Comparison of ENCODE assay signal across 17 cellular contexts in the genomic region with DNA sequence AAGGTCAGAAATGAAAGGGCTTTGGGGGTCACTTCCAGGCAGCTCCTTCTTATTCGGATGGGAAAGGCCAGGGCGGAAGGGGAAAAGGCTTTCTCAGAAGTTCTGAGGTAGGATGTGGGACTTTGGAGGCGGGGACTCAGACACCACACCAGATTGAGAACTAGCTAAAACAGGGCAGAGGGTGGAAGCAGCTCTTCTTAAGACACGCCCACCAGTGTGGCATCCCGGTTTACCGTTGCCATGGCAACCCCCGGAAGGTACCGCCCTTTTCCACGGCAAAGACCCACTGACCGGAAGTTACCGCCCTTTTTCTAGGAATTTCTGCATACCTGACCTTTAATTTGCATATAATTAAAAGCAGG. TPM values are rescaled to one million over a fixed set of nuclear protein-coding genes. Genes with fewer than 3 reads are reported as not detected.
DNase-seq lines count a peak whose midpoint lies in the region; ATAC-seq and TF ChIP-seq lines count a peak whose summit lies in the region.
"Had no signal": no experiment of that assay in that cellular context is flagged by ENCODE, and none has a peak within 500 bp of the region (broad histone marks: within the 10 kb centered on the region; RNA-seq: fewer than 3 reads in every experiment).

No MANE protein-coding gene starts in this region.

- no peaks in the 10 kb centered on the region for H3K36me3 Mint-ChIP-seq in activated CD4-positive, alpha-beta T cell treated with anti-CD3 and anti-CD28 coated beads, Interleukin-2, amount 10 ng/mL, durations not matched to agents 7 days and 5 days (ENCODE audit: low read depth)
- H3K36me3 Mint-ChIP-seq: type B pancreatic cell had no signal

- no peak for TF ChIP-seq POLR2A in testis (IDR thresholded peaks at IDR 0.05)

- H3K27ac Mint-ChIP-seq in activated CD4-positive, alpha-beta T cell treated with anti-CD3 and anti-CD28 coated beads, Interleukin-2, amount 10 ng/mL, durations not matched to agents 7 days and 5 days = peak overlapping the region; percentile 13
- H3K27ac Mint-ChIP-seq: nephron progenitor cell, type B pancreatic cell had no signal

- no peaks in the 10 kb centered on the region for H3K9me3 Mint-ChIP-seq in activated CD4-positive, alpha-beta T cell treated with anti-CD3 and anti-CD28 coated beads, Interleukin-2, amount 10 ng/mL, durations not matched to agents 7 days and 5 days

- ATAC-seq in GM18907 (IDR thresholded peaks at IDR 0.05; ENCODE audit: unreplicated experiment) = no peak

- peaks cover 41% of the 10 kb centered on the region for H3K27me3 Mint-ChIP-seq in activated CD4-positive, alpha-beta T cell treated with anti-CD3 and anti-CD28 coated beads, Interleukin-2, amount 10 ng/mL, durations not matched to agents 7 days and 5 days

- peak; percentile 16 for DNase-seq in activated CD4-positive, alpha-beta T cell treated with anti-CD3 and anti-CD28 coated beads, Interleukin-2, amount 10 ng/mL, durations not matched to agents 7 days and 5 days
- DNase-seq in activated CD4-positive, alpha-beta T cell treated with anti-CD3 and anti-CD28 coated beads for 48 hours = no peak
- DNase-seq in NCI-H748 treated with DMSO at 0.1 percent for 48 hours (lab: John Stamatoyannopoulos, UW) (peak; percentile 44), iPS DF 19.7 (ENCODE audit: low read depth, low spot score) (peak; percentile 63), testis (peak; percentile 80), Kasumi-1 (lab: John Stamatoyannopoulos, UW) (no peak), NCI-H1105 treated with DMSO at 0.1 percent for 48 hours (lab: John Stamatoyannopoulos, UW) (no peak)
- DNase-seq: ACHN; anterior cingulate cortex; DMS79 treated with DMSO at 0.1 percent for 48 hours; dorsolateral prefrontal cortex; NCI-H446; nephron progenitor cell; stimulated activated CD4-positive, alpha-beta T cell treated with anti-CD3 and anti-CD28 coated beads, Interleukin-12 subunit alpha, Interleukin-12 subunit beta, amount 100 ng/mL, for 4 hours had no signal

- H3K36me3 ChIP-seq in testis (ENCODE audit: low read depth, missing control alignments) = no peaks in the 10 kb centered on the region
- H3K36me3 ChIP-seq: SJSA1 had no signal

- intact Hi-C loops in testis (cut with DNase I; ENCODE audit: low total_unique reads) = no loop called here

- H3K27ac ChIP-seq in testis = peak overlapping the region in 1 of 2 donors; percentile 59
- H3K27ac ChIP-seq: dorsolateral prefrontal cortex, SJSA1 had no signal

- POLR2A ChIA-PET in activated CD4-positive, alpha-beta T cell treated with anti-CD3 and anti-CD28 coated beads, Interleukin-2, amount 10 ng/mL, durations not matched to agents 7 days and 5 days (lab: Charles Lee) = no interaction called here

- no peaks in the 10 kb centered on the region for H3K4me1 ChIP-seq in testis
- H3K4me1 ChIP-seq: SJSA1 had no signal

- no peaks in the 10 kb centered on the region for H3K27me3 ChIP-seq in testis

- no peaks in the 10 kb centered on the region for H3K9me3 ChIP-seq in testis
- H3K9me3 ChIP-seq: SJSA1 had no signal

- peak overlapping the region in 1 of 2 donors; percentile 38 for H3K4me3 ChIP-seq in testis
- H3K4me3 ChIP-seq: dorsolateral prefrontal cortex, SJSA1 had no signal

- CTCF ChIA-PET in activated CD4-positive, alpha-beta T cell treated with anti-CD3 and anti-CD28 coated beads, Interleukin-2, amount 10 ng/mL, durations not matched to agents 7 days and 5 days (lab: Charles Lee) = no interaction called here

- 33 to 44% methylated on average over 11 of the region's 11 CpGs for WGBS in testis, 2 donors

- no peak overlapping the region for H3K4me3 Mint-ChIP-seq in activated CD4-positive, alpha-beta T cell treated with anti-CD3 and anti-CD28 coated beads, Interleukin-2, amount 10 ng/mL, durations not matched to agents 7 days and 5 days
- H3K4me3 Mint-ChIP-seq: nephron progenitor cell, type B pancreatic cell had no signal

- H3K4me1 Mint-ChIP-seq in activated CD4-positive, alpha-beta T cell treated with anti-CD3 and anti-CD28 coated beads, Interleukin-2, amount 10 ng/mL, durations not matched to agents 7 days and 5 days = peaks cover 6% of the 10 kb centered on the region
- H3K4me1 Mint-ChIP-seq: nephron progenitor cell had no signal

- no peak for TF ChIP-seq CTCF in testis (IDR thresholded peaks at IDR 0.05)

RNA-seq across cellular contexts. Expression of a gene that starts 3.8 kb away (rescaled TPM):
- total RNA-seq in activated CD4-positive, alpha-beta T cell treated with anti-CD3 and anti-CD28 coated beads, Interleukin-2, amount 10 ng/mL, durations not matched to agents 7 days and 5 days = not detected
- 1 to 10 TPM; 1.1 to 1.2 TPM for total RNA-seq in testis
- 1.4 TPM for polyA plus RNA-seq in testis (ENCODE audit: insufficient read depth, low read depth, low replicate concordance)
- total RNA-seq: SJSA1 had no signal

RNA-seq across cellular contexts. Expression of a gene that starts 22.2 kb away (rescaled TPM):
- total RNA-seq in activated CD4-positive, alpha-beta T cell treated with anti-CD3 and anti-CD28 coated beads, Interleukin-2, amount 10 ng/mL, durations not matched to agents 7 days and 5 days = not detected
- total RNA-seq in testis = under 1 TPM in 1 of 2 donors, not detected in 1; 0.81 TPM
- polyA plus RNA-seq in testis (ENCODE audit: insufficient read depth, low read depth, low replicate concordance) = 0.50 TPM
- total RNA-seq: SJSA1 had no signal

RNA-seq across cellular contexts. Expression of a gene that starts 35.8 kb away (rescaled TPM):
- total RNA-seq in activated CD4-positive, alpha-beta T cell treated with anti-CD3 and anti-CD28 coated beads, Interleukin-2, amount 10 ng/mL, durations not matched to agents 7 days and 5 days = not detected
- under 1 TPM; 0.71 to 0.99 TPM for total RNA-seq in testis
- 3.0 TPM for polyA plus RNA-seq in testis (ENCODE audit: insufficient read depth, low read depth, low replicate concordance)
- total RNA-seq: SJSA1 had no signal

RNA-seq across cellular contexts. Expression of a gene that starts 48.0 kb away (rescaled TPM):
- total RNA-seq in activated CD4-positive, alpha-beta T cell treated with anti-CD3 and anti-CD28 coated beads, Interleukin-2, amount 10 ng/mL, durations not matched to agents 7 days and 5 days = 10 to 100 TPM; 54.0 to 59.3 TPM
- 1 to 10 TPM; 6.4 to 7.1 TPM for total RNA-seq in testis
- 13.4 TPM for polyA plus RNA-seq in testis (ENCODE audit: insufficient read depth, low read depth, low replicate concordance)
- total RNA-seq: SJSA1 had no signal

RNA-seq across cellular contexts. Expression of a gene that starts 59.7 kb away (rescaled TPM):
- not detected for total RNA-seq in activated CD4-positive, alpha-beta T cell treated with anti-CD3 and anti-CD28 coated beads, Interleukin-2, amount 10 ng/mL, durations not matched to agents 7 days and 5 days
- total RNA-seq in testis = 1 to 10 TPM; 1.9 to 4.4 TPM
- polyA plus RNA-seq in testis (ENCODE audit: insufficient read depth, low read depth, low replicate concordance) = 8.7 TPM
- total RNA-seq: SJSA1 had no signal

Comparison
In these comparisons a context has a peak if more than half of its experiments do, and no peak if none do; other contexts are left out.
1. DNase-seq: peak in activated CD4-positive, alpha-beta T cell treated with anti-CD3 and anti-CD28 coated beads, Interleukin-2, amount 10 ng/mL, durations not matched to agents 7 days and 5 days (single experiment), NCI-H748 treated with DMSO at 0.1 percent for 48 hours (single experiment), iPS DF 19.7 (single experiment) and testis (single experiment); none in activated CD4-positive, alpha-beta T cell treated with anti-CD3 and anti-CD28 coated beads for 48 hours (single experiment), Kasumi-1 (0 of 2) and NCI-H1105 treated with DMSO at 0.1 percent for 48 hours (single experiment).